Comparison of ENCODE assay signal across 1 cellular context in genomic region chr11:129950319-129951034, GRCh38.
TF ChIP-seq lines count a peak whose summit lies in the region.

No MANE protein-coding gene starts in this region.

TF ChIP-seq in K562, 482 proteins besides CTCF, POLR2A, EP300 and RAD21 (continued from another document and continues in another):
- TF ChIP-seq MYBL2 (IDR thresholded peaks at IDR 0.05; ENCODE audit: low read depth): peak; percentile 81; the same call in 1 of the 2 replicates
- no peak for TF ChIP-seq MYBL2 (CRISPR knock-in tag; IDR thresholded peaks at IDR 0.05; ENCODE audit: borderline replicate concordance)
- TF ChIP-seq MTA3 (IDR thresholded peaks at IDR 0.05; ENCODE audit: borderline replicate concordance): peak; percentile 24; the same call in 1 of the 2 replicates
- TF ChIP-seq NFE2 (IDR thresholded peaks at IDR 0.05; ENCODE audit: low read depth): 0 out of 2 replicates have a peak, but pooled peaks have one; percentile 3
- 0 out of 2 replicates have a peak, but pooled peaks have one; percentile 26 for TF ChIP-seq RHOXF2B (CRISPR knock-in tag; conservative IDR thresholded peaks at IDR 0.05)
- peak; percentile 57; the same call in 1 of the 2 replicates for TF ChIP-seq MGA (IDR thresholded peaks at IDR 0.05)
- peak; percentile 13; the same call in 1 of the 2 replicates for TF ChIP-seq MAFK (IDR thresholded peaks at IDR 0.05; ENCODE audit: low read length)
- TF ChIP-seq NCOR1 (IDR thresholded peaks at IDR 0.05): no peak
- TF ChIP-seq ZBTB12 (CRISPR knock-in tag; IDR thresholded peaks at IDR 0.05): no peak
- TF ChIP-seq ATF1 (CRISPR knock-in tag; IDR thresholded peaks at IDR 0.05): no peak
- TF ChIP-seq ATF1 (tag; IDR thresholded peaks at IDR 0.05): 0 out of 2 replicates have a peak, but pooled peaks have one; percentile 8
- 0 out of 4 replicates have a peak, but pooled peaks of 1 of the 2 experiments have one; percentile 18 for TF ChIP-seq HDAC1 (IDR thresholded peaks at IDR 0.05)
- TF ChIP-seq MBD2 (IDR thresholded peaks at IDR 0.05; ENCODE audit: borderline replicate concordance, low read depth): 0 out of 2 replicates have a peak, but pooled peaks have one; percentile 11
- TF ChIP-seq ASH1L (IDR thresholded peaks at IDR 0.05; ENCODE audit: borderline replicate concordance, low read depth, partially characterized antibody): no peak
- 0 out of 2 replicates have a peak, but pooled peaks have one; percentile 35 for TF ChIP-seq ZNF395 (CRISPR knock-in tag; IDR thresholded peaks at IDR 0.05)
- TF ChIP-seq CBFA2T3 (IDR thresholded peaks at IDR 0.05): 0 out of 2 replicates have a peak, but pooled peaks have one; percentile 12
- TF ChIP-seq SMAD3 (CRISPR knock-in tag; conservative IDR thresholded peaks at IDR 0.05): 0 out of 2 replicates have a peak, but pooled peaks have one; percentile 30
- no peak for TF ChIP-seq FIP1L1 (IDR thresholded peaks at IDR 0.05; ENCODE audit: low read depth, low read length, poor library complexity, severe bottlenecking)
- 0 out of 2 replicates have a peak, but pooled peaks have one; percentile 7 for TF ChIP-seq PKNOX1 (IDR thresholded peaks at IDR 0.05)
- peak; percentile 13 for TF ChIP-seq MEIS2 (IDR thresholded peaks at IDR 0.05; ENCODE audit: partially characterized antibody)
- TF ChIP-seq CTBP1 (IDR thresholded peaks at IDR 0.05; ENCODE audit: borderline replicate concordance): peak; percentile 10; the same call in 1 of the 2 replicates
- peak; percentile 79 for TF ChIP-seq CC2D1A (IDR thresholded peaks at IDR 0.05)
- TF ChIP-seq ZNF717 (CRISPR knock-in tag; IDR thresholded peaks at IDR 0.05): no peak
- peak; percentile 62 for TF ChIP-seq NFIC (IDR thresholded peaks at IDR 0.05)
- TF ChIP-seq SMAD4 (CRISPR knock-in tag; conservative IDR thresholded peaks at IDR 0.05): 0 out of 2 replicates have a peak, but pooled peaks have one; percentile 16
- 0 out of 2 replicates have a peak, but pooled peaks have one; percentile 11 for TF ChIP-seq ETV1 (tag; conservative IDR thresholded peaks at IDR 0.05; ENCODE audit: low read depth)
- no peak for TF ChIP-seq CTCFL (IDR thresholded peaks at IDR 0.05; ENCODE audit: borderline replicate concordance, insufficient read depth, low read depth, low read length, poor library complexity, severe bottlenecking)
- no peak for TF ChIP-seq MLLT1 (IDR thresholded peaks at IDR 0.05)
- 0 out of 2 replicates have a peak, but pooled peaks have one; percentile 32 for TF ChIP-seq HDAC2 (IDR thresholded peaks at IDR 0.05)
- TF ChIP-seq L3MBTL2 (IDR thresholded peaks at IDR 0.05): peak; percentile 75
- peak; percentile 58; the same call in 1 of the 2 replicates for TF ChIP-seq EP400 (IDR thresholded peaks at IDR 0.05)
- TF ChIP-seq CEBPG (CRISPR knock-in tag; IDR thresholded peaks at IDR 0.05): peak; percentile 50; the same call in 1 of the 2 replicates
- no peak; a peak in 2 of 4 replicates for TF ChIP-seq CEBPG (tag; conservative IDR thresholded peaks at IDR 0.05 in 1 of 2, IDR thresholded peaks at IDR 0.05 in 1 of 2)
- peak; percentile 65; the same call in 1 of the 2 replicates for TF ChIP-seq ZNF24 (IDR thresholded peaks at IDR 0.05)
- no peak for TF ChIP-seq MYC (IDR thresholded peaks at IDR 0.05; ENCODE audit: low read depth, low read length)
- no peak for TF ChIP-seq MYC (CRISPR knock-in tag; IDR thresholded peaks at IDR 0.05; ENCODE audit: borderline replicate concordance, low read depth)
- TF ChIP-seq HINFP (tag; conservative IDR thresholded peaks at IDR 0.05; ENCODE audit: low read depth): peak; percentile 83
- TF ChIP-seq RCOR1 (IDR thresholded peaks at IDR 0.05; ENCODE audit: borderline replicate concordance in 1 of 2, low read depth in 2 of 2, low read length in 2 of 2): 0 out of 4 replicates have a peak, but pooled peaks of 1 of the 2 experiments have one; percentile 3
- 0 out of 2 replicates have a peak, but pooled peaks have one; percentile 2 for TF ChIP-seq CXXC5 (CRISPR knock-in tag; IDR thresholded peaks at IDR 0.05)
- TF ChIP-seq NFRKB (IDR thresholded peaks at IDR 0.05; ENCODE audit: low read depth): 0 out of 2 replicates have a peak, but pooled peaks have one; percentile 8
- TF ChIP-seq BHLHE40 (IDR thresholded peaks at IDR 0.05; ENCODE audit: low read length): peak; percentile 51
- TF ChIP-seq TCF7 (IDR thresholded peaks at IDR 0.05; ENCODE audit: borderline replicate concordance): no peak
